14 cellular contexts compared by ENCODE assay signal in genomic region chr1:47759581-47760247, GRCh38.
"Had no signal": no experiment of that assay in that cellular context is flagged by ENCODE, and none has a peak within 500 bp of the region (broad histone marks: within the 10 kb centered on the region; RNA-seq: fewer than 3 reads in every experiment).

No MANE protein-coding gene starts in this region.

- H3K9me3 Mint-ChIP-seq: activated naive CD8-positive, alpha-beta T cell treated with anti-CD3 and anti-CD28 coated beads, Interleukin-2, amount 10 ng/mL, durations not matched to agents 7 days and 5 days; activated T-cell treated with anti-CD3 and anti-CD28 coated beads, Interleukin-2, amount 50 U/mL, for 24 hours; dendritic cell treated with granulocyte-macrophage colony-stimulating factor and Interleukin-4, amounts not matched to agents 40 ng/mL and 50 ng/mL, for 4 days; natural killer cell had no signal

- H3K36me3 ChIP-seq: right lobe of liver, uterus had no signal

- DNase-seq: activated CD4-positive, alpha-beta T cell treated with anti-CD3 and anti-CD28 coated beads for 1 hour; activated CD4-positive, alpha-beta T cell treated with anti-CD3 and anti-CD28 coated beads, Interleukin-2, amount 50 U/mL, for 48 hours; activated CD8-positive, alpha-beta memory T cell treated with anti-CD3 and anti-CD28 coated beads, Interleukin-2, amount 10 ng/mL, durations not matched to agents 7 days and 5 days; activated naive CD8-positive, alpha-beta T cell treated with anti-CD3 and anti-CD28 coated beads, Interleukin-2, amount 10 ng/mL, durations not matched to agents 7 days and 5 days; activated T-cell treated with anti-CD3 and anti-CD28 coated beads, Interleukin-2, amount 50 U/mL, for 24 hours; central memory CD4-positive, alpha-beta T cell; natural killer cell; psoas muscle; stimulated activated CD4-positive, alpha-beta T cell treated with anti-CD3 and anti-CD28 coated beads, Interleukin-1b, Interleukin-23, amount 100 ng/mL, for 48 hours; stimulated activated naive CD4-positive, alpha-beta T cell treated with Interleukin-2 at 50 U/mL for 16 hours; uterus had no signal

- H3K36me3 Mint-ChIP-seq: activated CD8-positive, alpha-beta memory T cell treated with anti-CD3 and anti-CD28 coated beads, Interleukin-2, amount 10 ng/mL, durations not matched to agents 7 days and 5 days; activated naive CD8-positive, alpha-beta T cell treated with anti-CD3 and anti-CD28 coated beads, Interleukin-2, amount 10 ng/mL, durations not matched to agents 7 days and 5 days; natural killer cell had no signal

- ATAC-seq: activated CD8-positive, alpha-beta memory T cell treated with anti-CD3 and anti-CD28 coated beads, Interleukin-2, amount 10 ng/mL, durations not matched to agents 7 days and 5 days; esophagus mucosa; natural killer cell; psoas muscle; right lobe of liver had no signal

- H3K27ac ChIP-seq: psoas muscle, right lobe of liver, uterus had no signal

- H3K9me3 ChIP-seq: psoas muscle, right lobe of liver, uterus had no signal

- H3K27ac Mint-ChIP-seq: activated CD8-positive, alpha-beta memory T cell treated with anti-CD3 and anti-CD28 coated beads, Interleukin-2, amount 10 ng/mL, durations not matched to agents 7 days and 5 days; activated naive CD8-positive, alpha-beta T cell treated with anti-CD3 and anti-CD28 coated beads, Interleukin-2, amount 10 ng/mL, durations not matched to agents 7 days and 5 days; activated T-cell treated with anti-CD3 and anti-CD28 coated beads, Interleukin-2, amount 50 U/mL, for 24 hours; dendritic cell treated with granulocyte-macrophage colony-stimulating factor and Interleukin-4, amounts not matched to agents 40 ng/mL and 50 ng/mL, for 4 days; natural killer cell had no signal

- H3K4me3 ChIP-seq: psoas muscle, right lobe of liver, uterus had no signal

- H3K4me1 Mint-ChIP-seq: activated CD8-positive, alpha-beta memory T cell treated with anti-CD3 and anti-CD28 coated beads, Interleukin-2, amount 10 ng/mL, durations not matched to agents 7 days and 5 days; activated naive CD8-positive, alpha-beta T cell treated with anti-CD3 and anti-CD28 coated beads, Interleukin-2, amount 10 ng/mL, durations not matched to agents 7 days and 5 days; natural killer cell had no signal

- H3K27me3 ChIP-seq: right lobe of liver, uterus had no signal

- H3K4me1 ChIP-seq: psoas muscle, right lobe of liver, uterus had no signal

- H3K4me3 Mint-ChIP-seq: activated CD8-positive, alpha-beta memory T cell treated with anti-CD3 and anti-CD28 coated beads, Interleukin-2, amount 10 ng/mL, durations not matched to agents 7 days and 5 days; activated naive CD8-positive, alpha-beta T cell treated with anti-CD3 and anti-CD28 coated beads, Interleukin-2, amount 10 ng/mL, durations not matched to agents 7 days and 5 days; activated T-cell treated with anti-CD3 and anti-CD28 coated beads, Interleukin-2, amount 50 U/mL, for 24 hours; dendritic cell treated with granulocyte-macrophage colony-stimulating factor and Interleukin-4, amounts not matched to agents 40 ng/mL and 50 ng/mL, for 4 days; natural killer cell had no signal
